29 cellular contexts compared by ENCODE assay signal in genomic region chr22:43424865-43425630, GRCh38. TPM values are rescaled to one million over a fixed set of nuclear protein-coding genes. Genes with fewer than 3 reads are reported as not detected.
DNase-seq lines count a peak whose midpoint lies in the region; ATAC-seq and TF ChIP-seq lines count a peak whose summit lies in the region.
"Had no signal": no experiment of that assay in that cellular context is flagged by ENCODE, and none has a peak within 500 bp of the region (broad histone marks: within the 10 kb centered on the region; RNA-seq: fewer than 3 reads in every experiment).

No MANE protein-coding gene starts in this region.

- H3K36me3 Mint-ChIP-seq in chondrocyte (ENCODE audit: low read depth), result no peaks in the 10 kb centered on the region
- H3K36me3 Mint-ChIP-seq: CD8-positive, alpha-beta T cell had no signal

- H3K4me1 Mint-ChIP-seq in chondrocyte (ENCODE audit: low read depth), result no peaks in the 10 kb centered on the region
- H3K4me1 Mint-ChIP-seq: B cell had no signal

- no peaks in the 10 kb centered on the region for H3K4me1 ChIP-seq in lower lobe of right lung
- H3K4me1 ChIP-seq in Peyer's patch, result no peaks in the 10 kb centered on the region
- H3K4me1 ChIP-seq in aorta (ENCODE audit: control insufficient read depth in 1 of 2, insufficient read depth in 2 of 2, low read length in 2 of 2), result no peaks in the 10 kb centered on the region
- H3K4me1 ChIP-seq: Caco-2 had no signal

- 34 to 43% methylated on average over 37 of the region's 37 CpGs for WGBS in aorta, 2 donors

- intact Hi-C loops in lower lobe of right lung (cut with DNase I) (no loop called here), aorta (cut with DNase I) (no loop called here)

- no peaks in the 10 kb centered on the region for H3K9me3 ChIP-seq in lower lobe of right lung
- H3K9me3 ChIP-seq in Peyer's patch, result no peaks in the 10 kb centered on the region
- no peaks in the 10 kb centered on the region for H3K9me3 ChIP-seq in aorta (ENCODE audit: control insufficient read depth, low read length)
- H3K9me3 ChIP-seq: Caco-2, MG63 had no signal

- H3K36me3 ChIP-seq in lower lobe of right lung (no peaks in the 10 kb centered on the region), Peyer's patch (no peaks in the 10 kb centered on the region), aorta (ENCODE audit: control insufficient read depth in 1 of 2, insufficient read depth in 2 of 2, low read length in 1 of 2) (no peaks in the 10 kb centered on the region)
- H3K36me3 ChIP-seq: MG63 had no signal

- peaks cover 74% of the 10 kb centered on the region for H3K27me3 ChIP-seq in lower lobe of right lung (ENCODE audit: low read depth)
- H3K27me3 ChIP-seq in Peyer's patch, result no peaks in the 10 kb centered on the region
- H3K27me3 ChIP-seq in aorta (ENCODE audit: control insufficient read depth in 1 of 2, insufficient read depth in 2 of 2, low read length in 1 of 2), result no peaks in the 10 kb centered on the region
- H3K27me3 ChIP-seq: MG63 had no signal

- H3K4me3 ChIP-seq in lower lobe of right lung (no peak overlapping the region), Peyer's patch (no peak overlapping the region), aorta (ENCODE audit: low read length in 2 of 2) (no peak overlapping the region)
- H3K4me3 ChIP-seq: GM12878, MG63, PC-9 had no signal

- TF ChIP-seq POLR2A in Peyer's patch (IDR thresholded peaks at IDR 0.05), result no peak

- no peak for TF ChIP-seq CTCF in chondrocyte (IDR thresholded peaks at IDR 0.05)
- no peak for TF ChIP-seq CTCF in lower lobe of right lung (IDR thresholded peaks at IDR 0.05)
- no peak for TF ChIP-seq CTCF in Peyer's patch (IDR thresholded peaks at IDR 0.05)

- ATAC-seq in lower lobe of right lung (no peak), aorta (ENCODE audit: low FRiP score) (no peak)
- ATAC-seq: CD8-positive, alpha-beta T cell; GM12878 had no signal

- no peak overlapping the region for H3K27ac Mint-ChIP-seq in chondrocyte (ENCODE audit: unreplicated experiment)
- H3K27ac Mint-ChIP-seq: B cell; CD8-positive, alpha-beta T cell had no signal

- H3K9me3 Mint-ChIP-seq in chondrocyte (ENCODE audit: low read depth), result no peaks in the 10 kb centered on the region
- H3K9me3 Mint-ChIP-seq: CD8-positive, alpha-beta T cell had no signal

- DNase-seq in NCI-H82 (lab: John Stamatoyannopoulos, UW), result peak; percentile 51
- DNase-seq in NCI-H82 treated with DMSO at 0.1 percent for 48 hours (lab: John Stamatoyannopoulos, UW; ENCODE audit: unreplicated experiment), result no peak
- peak; percentile 82 for DNase-seq in chondrocyte (ENCODE audit: low spot score)
- peak; percentile 44 for DNase-seq in lower lobe of right lung
- no peak for DNase-seq in Peyer's patch
- no peak for DNase-seq in aorta
- no peak for DNase-seq in occipital lobe (lab: John Stamatoyannopoulos, UW)
- DNase-seq: Caco-2; CD8-positive, alpha-beta T cell; DMS 273 treated with DMSO at 0.1 percent for 48 hours; DMS79; EL; GDM1; GOT3; HCEC 1CT; KBM-7; MG63; NCI-H1105 treated with DMSO at 0.1 percent for 48 hours; NCI-H2029; NCI-H446; NCI-H524 treated with DMSO at 0.1 percent for 48 hours; NCI-H774; PC-9; RPMI8226; SHP77 treated with DMSO at 0.1 percent for 48 hours had no signal

- H3K4me3 Mint-ChIP-seq in chondrocyte (ENCODE audit: unreplicated experiment), result no peak overlapping the region
- H3K4me3 Mint-ChIP-seq: B cell; CD8-positive, alpha-beta T cell had no signal

- H3K27me3 Mint-ChIP-seq in chondrocyte (ENCODE audit: low read depth), result peaks cover 46% of the 10 kb centered on the region

- no peak overlapping the region for H3K27ac ChIP-seq in lower lobe of right lung
- H3K27ac ChIP-seq in Peyer's patch, result no peak overlapping the region
- H3K27ac ChIP-seq in aorta (ENCODE audit: low read depth in 1 of 2, low read length in 2 of 2), result no peak overlapping the region
- H3K27ac ChIP-seq: 22Rv1, C4-2B, PC-9 had no signal

RNA-seq across cellular contexts. Expression of gene MPPED1, which starts 13.2 kb away (rescaled TPM):
- not detected in 3 replicates for total RNA-seq in chondrocyte
- total RNA-seq in lower lobe of right lung, result not detected
- not detected for total RNA-seq in Peyer's patch
- total RNA-seq in aorta, result not detected
- not detected for polyA plus RNA-seq in aorta
- total RNA-seq in occipital lobe, result 455 TPM
- total RNA-seq: B cell; Caco-2; CD8-positive, alpha-beta T cell; PC-9 had no signal
- polyA plus RNA-seq: GM12878 had no signal

Comparison
In these comparisons a context has a peak if more than half of its experiments do, and no peak if none do; other contexts are left out.
1. DNase-seq: peak in NCI-H82 (single experiment), chondrocyte (single experiment) and lower lobe of right lung (single experiment); none in NCI-H82 treated with DMSO at 0.1 percent for 48 hours (single experiment), Peyer's patch (0 of 3), aorta (0 of 2) and occipital lobe (single experiment).
2. RNA of gene MPPED1, which starts 13.2 kb away (total RNA-seq): 455 TPM in occipital lobe (single experiment); not detected in aorta, not detected in chondrocyte, not detected in lower lobe of right lung (single experiment) and not detected in Peyer's patch; every median in the first group is over 100 times any median in the second.